In genomic region chr20:47594157-47594556, GRCh38 we compare ENCODE assay signal across 19 cellular contexts.
DNase-seq lines count a peak whose midpoint lies in the region; ATAC-seq and TF ChIP-seq lines count a peak whose summit lies in the region.
"Had no signal": no experiment of that assay in that cellular context is flagged by ENCODE, and none has a peak within 500 bp of the region (broad histone marks: within the 10 kb centered on the region; RNA-seq: fewer than 3 reads in every experiment).

No MANE protein-coding gene starts in this region.

- peak overlapping the region; percentile 34 for H3K27ac Mint-ChIP-seq in activated naive CD8-positive, alpha-beta T cell
- no peak overlapping the region for H3K27ac Mint-ChIP-seq in activated naive CD8-positive, alpha-beta T cell treated with anti-CD3 and anti-CD28 coated beads for 36 hours
- peak overlapping the region in 2 of 3 donors; percentile 23 to 56 for H3K27ac Mint-ChIP-seq in IgD-negative memory B cell
- peak overlapping the region; percentile 38 for H3K27ac Mint-ChIP-seq in memory B cell
- H3K27ac Mint-ChIP-seq: CD14-positive monocyte; CD4-positive, alpha-beta T cell; GM23338; H9 had no signal

- H3K4me3 Mint-ChIP-seq in activated naive CD8-positive, alpha-beta T cell: no peak overlapping the region
- H3K4me3 Mint-ChIP-seq in activated naive CD8-positive, alpha-beta T cell treated with anti-CD3 and anti-CD28 coated beads for 36 hours: no peak overlapping the region
- H3K4me3 Mint-ChIP-seq in IgD-negative memory B cell (no peak overlapping the region), memory B cell (no peak overlapping the region)
- H3K4me3 Mint-ChIP-seq: CD14-positive monocyte; CD4-positive, alpha-beta T cell; CD8-positive, alpha-beta memory T cell; GM23338; H9 had no signal

- peaks cover 45% of the 10 kb centered on the region for H3K4me1 Mint-ChIP-seq in activated naive CD8-positive, alpha-beta T cell (ENCODE audit: low read depth)
- H3K4me1 Mint-ChIP-seq in activated naive CD8-positive, alpha-beta T cell treated with anti-CD3 and anti-CD28 coated beads for 36 hours: peaks cover 37% of the 10 kb centered on the region
- H3K4me1 Mint-ChIP-seq in IgD-negative memory B cell: peaks cover 25 to 37% (median 26%) of the 10 kb centered on the region in 3 donors
- peaks cover 22% of the 10 kb centered on the region for H3K4me1 Mint-ChIP-seq in memory B cell

- intact Hi-C loops in cardiac septum (cut with DNase I): no loop called here

- peaks cover 18% of the 10 kb centered on the region for H3K36me3 Mint-ChIP-seq in activated naive CD8-positive, alpha-beta T cell
- H3K36me3 Mint-ChIP-seq in activated naive CD8-positive, alpha-beta T cell treated with anti-CD3 and anti-CD28 coated beads for 36 hours: peaks cover 48% of the 10 kb centered on the region
- H3K36me3 Mint-ChIP-seq in IgD-negative memory B cell: peaks cover 2% of the 10 kb centered on the region
- H3K36me3 Mint-ChIP-seq in memory B cell: peaks cover 16% of the 10 kb centered on the region

- DNase-seq in activated naive CD8-positive, alpha-beta T cell treated with anti-CD3 and anti-CD28 coated beads for 36 hours: no peak
- DNase-seq in memory B cell (ENCODE audit: low spot score in 2 of 2) (no peak), omental fat pad (ENCODE audit: low spot score) (no peak), cardiac septum (ENCODE audit: low spot score) (no peak)
- DNase-seq: BE2C; CD4-positive, alpha-beta T cell; CD8-positive, alpha-beta memory T cell; DMS 273 treated with DMSO at 0.1 percent for 48 hours; DMS79; EL; GDM1; H9 had no signal

- TF ChIP-seq CTCF in omental fat pad (IDR thresholded peaks at IDR 0.05): no peak

- no peaks in the 10 kb centered on the region for H3K9me3 Mint-ChIP-seq in activated naive CD8-positive, alpha-beta T cell (ENCODE audit: low read depth)
- H3K9me3 Mint-ChIP-seq in activated naive CD8-positive, alpha-beta T cell treated with anti-CD3 and anti-CD28 coated beads for 36 hours: peaks cover 1% of the 10 kb centered on the region
- H3K9me3 Mint-ChIP-seq in IgD-negative memory B cell (no peaks in the 10 kb centered on the region), memory B cell (no peaks in the 10 kb centered on the region)
- H3K9me3 Mint-ChIP-seq: CD14-positive monocyte; CD4-positive, alpha-beta T cell; CD8-positive, alpha-beta memory T cell; GM23338; H9 had no signal

- ATAC-seq in memory B cell (ENCODE audit: low read depth): no peak
- ATAC-seq in omental fat pad (ENCODE audit: low FRiP score): no peak
- ATAC-seq in HG02840 (IDR thresholded peaks at IDR 0.05; ENCODE audit: low FRiP score, unreplicated experiment): no peak
- ATAC-seq: GM12878, GM23338, HCT116 had no signal

- no peaks in the 10 kb centered on the region for H3K27me3 Mint-ChIP-seq in activated naive CD8-positive, alpha-beta T cell
- no peaks in the 10 kb centered on the region for H3K27me3 Mint-ChIP-seq in activated naive CD8-positive, alpha-beta T cell treated with anti-CD3 and anti-CD28 coated beads for 36 hours
- H3K27me3 Mint-ChIP-seq in IgD-negative memory B cell: no peaks in the 10 kb centered on the region
- H3K27me3 Mint-ChIP-seq in memory B cell: no peaks in the 10 kb centered on the region
- H3K27me3 Mint-ChIP-seq: CD4-positive, alpha-beta T cell; CD8-positive, alpha-beta memory T cell had no signal
